In the genomic region with DNA sequence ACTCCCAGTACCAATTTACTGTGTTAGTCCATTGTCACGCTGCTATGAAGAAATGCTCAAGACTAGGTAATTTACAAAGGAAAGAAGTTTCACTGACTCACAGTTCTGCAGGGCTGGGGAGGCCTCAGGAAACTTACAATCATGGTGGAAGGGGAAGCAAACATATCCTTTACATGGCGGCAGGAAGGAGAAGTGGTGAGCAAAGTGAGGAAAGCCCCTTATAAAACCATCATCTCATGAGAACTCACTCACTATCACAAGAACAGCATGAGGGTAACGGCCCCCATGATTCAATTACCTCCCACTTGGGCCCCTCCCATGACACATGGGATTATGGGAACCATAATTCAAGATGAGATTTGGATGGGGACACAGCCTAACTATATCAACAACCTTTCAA, we compare ENCODE assay signal across 16 cellular contexts. TPM values are rescaled to one million over a fixed set of nuclear protein-coding genes. Genes with fewer than 3 reads are reported as not detected.
DNase-seq lines count a peak whose midpoint lies in the region; ATAC-seq lines count a peak whose summit lies in the region.
"Had no signal": no experiment of that assay in that cellular context is flagged by ENCODE, and none has a peak within 500 bp of the region (broad histone marks: within the 10 kb centered on the region; RNA-seq: fewer than 3 reads in every experiment).

No MANE protein-coding gene starts in this region.

- H3K9me3 Mint-ChIP-seq in activated naive CD8-positive, alpha-beta T cell treated with anti-CD3 and anti-CD28 coated beads, Interleukin-2, amount 50 U/mL, for 24 hours, result peaks cover 7% of the 10 kb centered on the region
- no peaks in the 10 kb centered on the region for H3K9me3 Mint-ChIP-seq in activated naive CD8-positive, alpha-beta T cell treated with anti-CD3 and anti-CD28 coated beads for 36 hours
- peaks cover 4% of the 10 kb centered on the region for H3K9me3 Mint-ChIP-seq in memory B cell
- H3K9me3 Mint-ChIP-seq in stimulated activated naive B cell treated with anti-CD40 and anti-IgM and Interleukin-4, amounts not matched to agents 10 μg/mL and 1 μg/mL and 100 μg/mL, for 72 hours, result peaks cover 13 to 15% of the 10 kb centered on the region in 2 donors
- H3K9me3 Mint-ChIP-seq: CD8-positive, alpha-beta memory T cell had no signal

- H3K27me3 Mint-ChIP-seq in activated naive CD8-positive, alpha-beta T cell treated with anti-CD3 and anti-CD28 coated beads, Interleukin-2, amount 50 U/mL, for 24 hours, result no peaks in the 10 kb centered on the region
- H3K27me3 Mint-ChIP-seq in activated naive CD8-positive, alpha-beta T cell treated with anti-CD3 and anti-CD28 coated beads for 36 hours, result no peaks in the 10 kb centered on the region
- no peaks in the 10 kb centered on the region for H3K27me3 Mint-ChIP-seq in memory B cell
- no peaks in the 10 kb centered on the region for H3K27me3 Mint-ChIP-seq in stimulated activated naive B cell treated with anti-CD40 and anti-IgM and Interleukin-4, amounts not matched to agents 10 μg/mL and 1 μg/mL and 100 μg/mL, for 72 hours
- H3K27me3 Mint-ChIP-seq: CD8-positive, alpha-beta memory T cell had no signal

- peaks cover 16% of the 10 kb centered on the region for H3K4me1 Mint-ChIP-seq in activated naive CD8-positive, alpha-beta T cell treated with anti-CD3 and anti-CD28 coated beads, Interleukin-2, amount 50 U/mL, for 24 hours
- peaks cover 11% of the 10 kb centered on the region for H3K4me1 Mint-ChIP-seq in activated naive CD8-positive, alpha-beta T cell treated with anti-CD3 and anti-CD28 coated beads for 36 hours
- peaks cover 21% of the 10 kb centered on the region for H3K4me1 Mint-ChIP-seq in memory B cell
- peaks cover 19 to 36% of the 10 kb centered on the region in 2 donors for H3K4me1 Mint-ChIP-seq in stimulated activated naive B cell treated with anti-CD40 and anti-IgM and Interleukin-4, amounts not matched to agents 10 μg/mL and 1 μg/mL and 100 μg/mL, for 72 hours

- no peak for ATAC-seq in activated naive CD8-positive, alpha-beta T cell treated with anti-CD3 and anti-CD28 coated beads, Interleukin-2, amount 50 U/mL, for 24 hours
- ATAC-seq in memory B cell (ENCODE audit: low read depth) (peak; percentile 93), HG03175 (IDR thresholded peaks at IDR 0.05; ENCODE audit: unreplicated experiment) (no peak)
- ATAC-seq in stimulated activated naive B cell treated with anti-CD40 and anti-IgM and Interleukin-4, amounts not matched to agents 10 μg/mL and 1 μg/mL and 100 μg/mL, for 72 hours (replicated peaks), result peak; percentile 52 to 72

- DNase-seq in activated naive CD8-positive, alpha-beta T cell treated with anti-CD3 and anti-CD28 coated beads, Interleukin-2, amount 50 U/mL, for 24 hours, result no peak
- DNase-seq in activated naive CD8-positive, alpha-beta T cell treated with anti-CD3 and anti-CD28 coated beads for 36 hours, result no peak
- peak; percentile 43 for DNase-seq in MV-4-11 (lab: John Stamatoyannopoulos, UW)
- no peak for DNase-seq in memory B cell (ENCODE audit: low spot score in 2 of 2)
- no peak for DNase-seq in stimulated activated naive B cell treated with anti-CD40 and anti-IgM and Interleukin-4, amounts not matched to agents 10 μg/mL and 1 μg/mL and 100 μg/mL, for 72 hours
- no peak for DNase-seq in stimulated activated naive CD4-positive, alpha-beta T cell treated with Interleukin-2 at 50 U/mL for 16 hours (lab: John Stamatoyannopoulos, UW)
- DNase-seq: BE2C; CD8-positive, alpha-beta memory T cell; GF-D8; GOT3; MM.1S; NCI-H146; Peyer's patch; Right ventricle myocardium superior; SK-N-SH had no signal

- peak overlapping the region; percentile 55 for H3K27ac Mint-ChIP-seq in activated naive CD8-positive, alpha-beta T cell treated with anti-CD3 and anti-CD28 coated beads, Interleukin-2, amount 50 U/mL, for 24 hours
- H3K27ac Mint-ChIP-seq in activated naive CD8-positive, alpha-beta T cell treated with anti-CD3 and anti-CD28 coated beads for 36 hours, result no peak overlapping the region
- peak overlapping the region; percentile 84 for H3K27ac Mint-ChIP-seq in memory B cell
- peak overlapping the region; percentile 90 for H3K27ac Mint-ChIP-seq in stimulated activated naive B cell treated with anti-CD40 and anti-IgM and Interleukin-4, amounts not matched to agents 10 μg/mL and 1 μg/mL and 100 μg/mL, for 72 hours

- H3K4me3 Mint-ChIP-seq in activated naive CD8-positive, alpha-beta T cell treated with anti-CD3 and anti-CD28 coated beads, Interleukin-2, amount 50 U/mL, for 24 hours, result no peak overlapping the region
- no peak overlapping the region for H3K4me3 Mint-ChIP-seq in activated naive CD8-positive, alpha-beta T cell treated with anti-CD3 and anti-CD28 coated beads for 36 hours
- no peak overlapping the region for H3K4me3 Mint-ChIP-seq in memory B cell
- no peak overlapping the region for H3K4me3 Mint-ChIP-seq in stimulated activated naive B cell treated with anti-CD40 and anti-IgM and Interleukin-4, amounts not matched to agents 10 μg/mL and 1 μg/mL and 100 μg/mL, for 72 hours
- H3K4me3 Mint-ChIP-seq: CD8-positive, alpha-beta memory T cell had no signal

- peaks cover 33% of the 10 kb centered on the region for H3K36me3 Mint-ChIP-seq in activated naive CD8-positive, alpha-beta T cell treated with anti-CD3 and anti-CD28 coated beads, Interleukin-2, amount 50 U/mL, for 24 hours (ENCODE audit: low read depth)
- H3K36me3 Mint-ChIP-seq in activated naive CD8-positive, alpha-beta T cell treated with anti-CD3 and anti-CD28 coated beads for 36 hours, result peaks cover 26% of the 10 kb centered on the region
- H3K36me3 Mint-ChIP-seq in memory B cell, result peaks cover 28% of the 10 kb centered on the region
- H3K36me3 Mint-ChIP-seq in stimulated activated naive B cell treated with anti-CD40 and anti-IgM and Interleukin-4, amounts not matched to agents 10 μg/mL and 1 μg/mL and 100 μg/mL, for 72 hours, result peaks cover 38 to 41% of the 10 kb centered on the region in 2 donors

RNA-seq across cellular contexts. Expression of gene USF3, which starts 20.2 kb away (rescaled TPM):
- 10 to 100 TPM; 13.5 to 13.6 TPM for total RNA-seq in activated naive CD8-positive, alpha-beta T cell treated with anti-CD3 and anti-CD28 coated beads for 36 hours

Comparison
In these comparisons a context has a peak if more than half of its experiments do, and no peak if none do; other contexts are left out.
1. ATAC-seq: peak in memory B cell (single experiment) and stimulated activated naive B cell treated with anti-CD40 and anti-IgM and Interleukin-4, amounts not matched to agents 10 μg/mL and 1 μg/mL and 100 μg/mL, for 72 hours (2 of 2); none in activated naive CD8-positive, alpha-beta T cell treated with anti-CD3 and anti-CD28 coated beads, Interleukin-2, amount 50 U/mL, for 24 hours (single experiment) and HG03175 (single experiment).